ENCODE assay signal across 8 cellular contexts in the genomic region with DNA sequence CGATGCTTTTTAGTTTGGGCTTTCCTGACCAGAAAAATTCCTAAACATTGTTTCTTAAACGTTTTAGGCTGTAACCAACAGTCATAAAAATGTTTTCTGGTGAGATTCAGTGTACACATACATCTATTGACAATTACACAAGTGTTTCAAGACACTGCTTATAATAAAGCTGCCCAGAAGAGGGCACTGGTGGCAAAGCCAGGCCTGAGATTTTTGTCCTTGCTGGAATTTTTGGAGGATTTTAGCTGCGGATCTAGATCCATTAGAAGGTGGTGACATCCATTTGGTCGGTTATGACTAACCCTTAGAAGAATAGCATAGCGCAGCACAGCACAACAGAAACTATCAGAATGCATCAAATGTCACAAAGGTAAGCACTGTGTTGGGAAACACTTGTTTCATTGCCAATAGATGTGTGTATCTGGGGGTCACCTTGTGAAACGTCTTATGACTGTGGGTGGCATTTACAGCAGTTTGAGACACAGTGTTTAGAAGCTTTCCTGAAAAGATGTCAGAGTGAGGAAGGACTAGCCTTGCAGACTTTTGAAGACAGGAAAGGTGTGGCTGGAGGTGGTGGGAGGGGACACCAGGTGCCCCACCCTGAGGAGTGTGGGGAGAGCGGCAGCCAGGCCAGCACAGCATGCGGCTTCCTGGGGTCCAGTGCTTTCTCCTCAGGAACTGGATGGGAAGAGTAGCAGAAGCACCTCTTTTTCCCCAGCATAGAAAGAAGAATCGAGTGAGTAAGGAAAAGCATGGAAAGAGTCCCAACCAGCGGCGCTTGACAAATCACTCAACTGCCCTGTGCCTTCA. TPM values are rescaled to one million over a fixed set of nuclear protein-coding genes. Genes with fewer than 3 reads are reported as not detected.
A peak's percentile ranks its signal among the peaks of the same experiment; 100 is the strongest.
DNase-seq lines count a peak whose midpoint lies in the region; ATAC-seq, FAIRE-seq and TF ChIP-seq lines count a peak whose summit lies in the region.

No MANE protein-coding gene starts in this region.

- no peak for FAIRE-seq in pancreas (lab: Jason Lieb, UNC)

- H3K27me3 ChIP-seq in pancreas, result no peaks in the 10 kb centered on the region
- H3K27me3 ChIP-seq in CD4-positive, alpha-beta memory T cell (ENCODE audit: insufficient read depth, low read length), result no peaks in the 10 kb centered on the region

- H3K36me3 ChIP-seq in pancreas, result no peaks in the 10 kb centered on the region
- H3K36me3 ChIP-seq in CD4-positive, alpha-beta memory T cell (ENCODE audit: insufficient read depth, low read length), result no peaks in the 10 kb centered on the region

- no peaks in the 10 kb centered on the region for H3K4me1 ChIP-seq in pancreas
- H3K4me1 ChIP-seq in CD4-positive, alpha-beta memory T cell (ENCODE audit: insufficient read depth, low read length), result no peaks in the 10 kb centered on the region

- intact Hi-C loops in pancreas (cut with DNase I), result loop anchor here in 2 of 3 donors (2.0 to 5.0 kb wide), 2 partner anchors 37 to 45 kb away; no protein-coding TSS in a partner anchor
- intact Hi-C loops in CD4-positive, alpha-beta memory T cell (cut with micrococcal nuclease), result no loop called here

- in situ Hi-C loops in G401 (cut with HindIII; ENCODE audit: low sequenced_read_pairs), result no loop called here

- peaks cover 5 to 22% of the 10 kb centered on the region in 2 donors for H3K27me3 Mint-ChIP-seq in CD4-positive, alpha-beta memory T cell

- H3K4me1 Mint-ChIP-seq in CD4-positive, alpha-beta memory T cell, result peaks cover 0 to 5% (median under 1%) of the 10 kb centered on the region in 4 donors

- H3K9me3 ChIP-seq in pancreas, result no peaks in the 10 kb centered on the region
- no peaks in the 10 kb centered on the region for H3K9me3 ChIP-seq in CD4-positive, alpha-beta memory T cell (ENCODE audit: control insufficient read depth in 1 of 2, low read length in 2 of 2)

- no peak overlapping the region for H3K4me3 ChIP-seq in epithelial cell of esophagus (ENCODE audit: low read length)
- no peak overlapping the region for H3K4me3 ChIP-seq in pancreas
- H3K4me3 ChIP-seq in CD4-positive, alpha-beta memory T cell (ENCODE audit: low read length in 2 of 2), result no peak overlapping the region

- H3K27ac ChIP-seq in pancreas, result no peak overlapping the region
- no peak overlapping the region for H3K27ac ChIP-seq in CD4-positive, alpha-beta memory T cell (ENCODE audit: low read depth, low read length)

- peak; percentile 55 for TF ChIP-seq CTCF in epithelial cell of esophagus (IDR thresholded peaks at IDR 0.05; ENCODE audit: insufficient read depth, low read depth, low read length, missing control alignments)
- peak in 3 of 4 donors; percentile 35 to 49 (median 46) for TF ChIP-seq CTCF in pancreas (IDR thresholded peaks at IDR 0.05)

- no peaks in the 10 kb centered on the region for H3K9me3 Mint-ChIP-seq in CD4-positive, alpha-beta memory T cell

- no peak overlapping the region for H3K27ac Mint-ChIP-seq in CD4-positive, alpha-beta memory T cell

- ATAC-seq in pancreas (peak; percentile 50 to 83 (median 78)), HG02852 (IDR thresholded peaks at IDR 0.05; ENCODE audit: unreplicated experiment) (no peak), GM19324 (IDR thresholded peaks at IDR 0.05; ENCODE audit: low FRiP score, unreplicated experiment) (no peak)

- DNase-seq in G401 (ENCODE audit: low spot score), result peak; percentile 84
- peak; percentile 24 for DNase-seq in NCI-H748 (lab: John Stamatoyannopoulos, UW; ENCODE audit: unreplicated experiment)
- DNase-seq in epithelial cell of esophagus (ENCODE audit: low read depth), result peak; percentile 4
- peak in 2 of 6 donors; percentile 13 to 46 for DNase-seq in pancreas
- no peak for DNase-seq in activated T-cell treated with anti-CD3 and anti-CD28 coated beads, Interleukin-2, amount 50 U/mL, for 1 hour
- no peak for DNase-seq in CD4-positive, alpha-beta memory T cell

- POLR2A ChIA-PET in CD4-positive, alpha-beta memory T cell (lab: Charles Lee; ENCODE audit: partially characterized antibody), result no interaction called here

- no peak overlapping the region for H3K4me3 Mint-ChIP-seq in CD4-positive, alpha-beta memory T cell

- 39 to 41% methylated on average over 11 of the region's 11 CpGs for WGBS in pancreas, 2 donors

- no peaks in the 10 kb centered on the region for H3K36me3 Mint-ChIP-seq in CD4-positive, alpha-beta memory T cell

- CTCF ChIA-PET in CD4-positive, alpha-beta memory T cell (lab: Charles Lee; ENCODE audit: partially characterized antibody), result no interaction called here

RNA-seq across cellular contexts. Expression of a gene that starts 54.7 kb away (rescaled TPM):
- total RNA-seq in G401 (2014; rRNA removed; shearing (Covaris generic)), result 95.0 and 137 TPM in 2 replicates
- total RNA-seq in pancreas, result 10 to 100 TPM; 45.5 to 72.8 (median 51.0) TPM
- polyA plus RNA-seq in pancreas, result 10 to 100 TPM; 24.2 to 31.4 TPM
- 10 to 100 TPM; 51.3 to 53.3 TPM for total RNA-seq in CD4-positive, alpha-beta memory T cell
- 10 to 100 TPM; 24.9 to 34.9 TPM for polyA plus RNA-seq in CD4-positive, alpha-beta memory T cell

Comparison
In these comparisons a context has a peak if more than half of its experiments do, and no peak if none do; other contexts are left out.
1. DNase-seq: peak in G401 (single experiment), NCI-H748 (single experiment) and epithelial cell of esophagus (single experiment); none in activated T-cell treated with anti-CD3 and anti-CD28 coated beads, Interleukin-2, amount 50 U/mL, for 1 hour (single experiment) and CD4-positive, alpha-beta memory T cell (0 of 5).
2. ATAC-seq: peak in pancreas (4 of 4); none in HG02852 (single experiment) and GM19324 (single experiment).